Comparison of ENCODE assay signal across 9 cellular contexts in genomic region chr6:39347906-39348585, GRCh38. TPM values are rescaled to one million over a fixed set of nuclear protein-coding genes. Genes with fewer than 3 reads are reported as not detected.
DNase-seq lines count a peak whose midpoint lies in the region; ATAC-seq and TF ChIP-seq lines count a peak whose summit lies in the region.
"Had no signal": no experiment of that assay in that cellular context is flagged by ENCODE, and none has a peak within 500 bp of the region (broad histone marks: within the 10 kb centered on the region; RNA-seq: fewer than 3 reads in every experiment).

No MANE protein-coding gene starts in this region.

- no peaks in the 10 kb centered on the region for H3K9me2 ChIP-seq in MM.1S (replicated peaks; ENCODE audit: insufficient read depth, low read length)
- no peaks in the 10 kb centered on the region for H3K9me2 ChIP-seq in SU-DHL-6 (replicated peaks; ENCODE audit: insufficient read depth, low read length)

- H3K4me1 ChIP-seq in MM.1S (ENCODE audit: low read length): no peaks in the 10 kb centered on the region
- no peaks in the 10 kb centered on the region for H3K4me1 ChIP-seq in adipocyte (ENCODE audit: control insufficient read depth, insufficient read depth, low read length)

- no peaks in the 10 kb centered on the region for H3K36me3 ChIP-seq in MM.1S (replicated peaks; ENCODE audit: insufficient read depth, low read length)
- no peaks in the 10 kb centered on the region for H3K36me3 ChIP-seq in SU-DHL-6 (ENCODE audit: low read length)
- H3K36me3 ChIP-seq in adipocyte (ENCODE audit: control insufficient read depth, insufficient read depth, low read length, severe bottlenecking): no peaks in the 10 kb centered on the region

- no peaks in the 10 kb centered on the region for H3K9me3 ChIP-seq in MM.1S (replicated peaks; ENCODE audit: insufficient read depth, low read length)
- H3K9me3 ChIP-seq in SU-DHL-6 (ENCODE audit: insufficient read depth, low read length): no peaks in the 10 kb centered on the region
- no peaks in the 10 kb centered on the region for H3K9me3 ChIP-seq in adipocyte (ENCODE audit: control insufficient read depth, low read length)

- H3K27me3 ChIP-seq in MM.1S (replicated peaks; ENCODE audit: insufficient read depth, low read length) (no peaks in the 10 kb centered on the region), SU-DHL-6 (ENCODE audit: low read length) (no peaks in the 10 kb centered on the region), adipocyte (replicated peaks; ENCODE audit: control insufficient read depth, insufficient read depth, low read length) (peaks cover 22% of the 10 kb centered on the region)

- peak; percentile 42 for DNase-seq in ACHN
- DNase-seq in MM.1S: peak; percentile 40
- DNase-seq in adipocyte (ENCODE audit: low read depth): peak; percentile 84
- peak; percentile 77 for DNase-seq in left ventricle myocardium superior
- no peak for DNase-seq in retinal pigment epithelial cell (ENCODE audit: low read depth)

- peak; percentile 57 for ATAC-seq in GM18498 (IDR thresholded peaks at IDR 0.05; ENCODE audit: unreplicated experiment)
- peak; percentile 75 for ATAC-seq in left ventricle myocardium superior
- no peak for ATAC-seq in HG02623 (IDR thresholded peaks at IDR 0.05; ENCODE audit: unreplicated experiment)

- H4K20me1 ChIP-seq in MM.1S (ENCODE audit: insufficient read depth, low read length) (no peaks in the 10 kb centered on the region), SU-DHL-6 (ENCODE audit: low read depth, low read length) (no peaks in the 10 kb centered on the region)

- no peak overlapping the region for H3K4me3 ChIP-seq in MM.1S (ENCODE audit: low read length)
- no peak overlapping the region for H3K4me3 ChIP-seq in SU-DHL-6 (ENCODE audit: insufficient read depth, low read length, poor library complexity, severe bottlenecking)
- H3K4me3 ChIP-seq in adipocyte (ENCODE audit: low read length): no peak overlapping the region
- H3K4me3 ChIP-seq in retinal pigment epithelial cell (ENCODE audit: low read length): no peak overlapping the region

- no peaks in the 10 kb centered on the region for H3F3A ChIP-seq in MM.1S (ENCODE audit: insufficient read depth, low read length)
- H3F3A ChIP-seq in SU-DHL-6 (ENCODE audit: insufficient read depth): no peaks in the 10 kb centered on the region

- TF ChIP-seq CTCF in MM.1S (IDR thresholded peaks at IDR 0.05; ENCODE audit: low read length): peak; percentile 90
- peak; percentile 98 for TF ChIP-seq CTCF in SU-DHL-6 (IDR thresholded peaks at IDR 0.05; ENCODE audit: insufficient read depth, low read length, poor library complexity, severe bottlenecking)
- TF ChIP-seq CTCF in retinal pigment epithelial cell (conservative IDR thresholded peaks at IDR 0.05; ENCODE audit: low read depth, low read length): peak; percentile 96

- H3K79me2 ChIP-seq in MM.1S (ENCODE audit: low read length) (no peaks in the 10 kb centered on the region), SU-DHL-6 (ENCODE audit: insufficient read depth, low read length) (no peaks in the 10 kb centered on the region)

- intact Hi-C loops in left ventricle myocardium superior (cut with micrococcal nuclease): no loop called here

- in situ Hi-C loops in ACHN (cut with HindIII; ENCODE audit: low pct_ligation_motif_present, low pct_unique_long_range_greater_than_20kb, low sequenced_read_pairs): no loop called here

- H3K9ac ChIP-seq in MM.1S (ENCODE audit: low read length) (no peak overlapping the region), SU-DHL-6 (ENCODE audit: low read length) (no peak overlapping the region), adipocyte (ENCODE audit: low read length) (no peak overlapping the region)

- no peak overlapping the region for H2AFZ ChIP-seq in MM.1S (ENCODE audit: low read length)
- H2AFZ ChIP-seq in SU-DHL-6 (ENCODE audit: low read depth, low read length, severe bottlenecking): no peak overlapping the region

- H3K27ac ChIP-seq in MM.1S (ENCODE audit: low read length): no peak overlapping the region
- no peak overlapping the region for H3K27ac ChIP-seq in SU-DHL-6 (ENCODE audit: low read depth, low read length)

- H3K4me2 ChIP-seq in MM.1S (ENCODE audit: low read depth, low read length) (no peak overlapping the region), SU-DHL-6 (ENCODE audit: low read depth, low read length, poor library complexity, severe bottlenecking) (no peak overlapping the region)

RNA-seq across cellular contexts. Expression of gene KCNK16, which starts 25.5 kb away (rescaled TPM):
- total RNA-seq in left ventricle myocardium superior: not detected
- total RNA-seq: skeletal muscle tissue had no signal

RNA-seq across cellular contexts. Expression of gene KCNK17, which starts 33.8 kb away (rescaled TPM):
- total RNA-seq in left ventricle myocardium superior: not detected
